18 cellular contexts compared by ENCODE assay signal in genomic region chr3:102144063-102144462, GRCh38.
A peak's percentile ranks its signal among the peaks of the same experiment; 100 is the strongest.
DNase-seq lines count a peak whose midpoint lies in the region; ATAC-seq and TF ChIP-seq lines count a peak whose summit lies in the region.
"Had no signal": no experiment of that assay in that cellular context is flagged by ENCODE, and none has a peak within 500 bp of the region (broad histone marks: within the 10 kb centered on the region; RNA-seq: fewer than 3 reads in every experiment).

No MANE protein-coding gene starts in this region.

- TF ChIP-seq CTCF in left ventricle myocardium inferior (IDR thresholded peaks at IDR 0.05; ENCODE audit: borderline replicate concordance) (no peak), gastroesophageal sphincter (IDR thresholded peaks at IDR 0.05) (no peak), sigmoid colon (IDR thresholded peaks at IDR 0.05) (no peak), type B pancreatic cell (conservative IDR thresholded peaks at IDR 0.05) (no peak), esophagus squamous epithelium (IDR thresholded peaks at IDR 0.05) (no peak)

- peaks cover 23% of the 10 kb centered on the region for H3K4me1 Mint-ChIP-seq in type B pancreatic cell (ENCODE audit: unreplicated experiment)

- H3K4me1 ChIP-seq in left ventricle myocardium inferior (peaks cover 26% of the 10 kb centered on the region), gastroesophageal sphincter (peaks cover 10 to 33% (median 14%) of the 10 kb centered on the region in 3 donors), sigmoid colon (peaks cover 0 to 41% (median 39%) of the 10 kb centered on the region in 4 donors), esophagus squamous epithelium (peaks cover 0 to 17% (median 0%) of the 10 kb centered on the region in 3 donors)

- H3K36me3 ChIP-seq in left ventricle myocardium inferior (no peaks in the 10 kb centered on the region), gastroesophageal sphincter (no peaks in the 10 kb centered on the region), sigmoid colon (no peaks in the 10 kb centered on the region), esophagus squamous epithelium (no peaks in the 10 kb centered on the region)
- H3K36me3 ChIP-seq: BLaER1 treated with 17β-estradiol and CSF1 and Interleukin-3, amounts not matched to agents 10 nM and 100 nM had no signal

- TF ChIP-seq POLR2A in gastroesophageal sphincter (IDR thresholded peaks at IDR 0.05) (no peak), sigmoid colon (IDR thresholded peaks at IDR 0.05) (no peak), esophagus squamous epithelium (IDR thresholded peaks at IDR 0.05) (no peak)

- DNase-seq in left ventricle myocardium inferior (no peak), Right ventricle myocardium superior (no peak), sigmoid colon (no peak), type B pancreatic cell (ENCODE audit: extremely low spot score, unreplicated experiment) (no peak), esophagus squamous epithelium (lab: John Stamatoyannopoulos, UW) (no peak), head of caudate nucleus (no peak)
- DNase-seq: 8988T; ACHN; Calu3; CD4-positive, alpha-beta T cell; DMS 273 treated with DMSO at 0.1 percent for 48 hours; DMS79; GM23248 had no signal

- no peak overlapping the region for H3K4me3 ChIP-seq in left ventricle myocardium inferior
- H3K4me3 ChIP-seq in gastroesophageal sphincter: no peak overlapping the region
- no peak overlapping the region for H3K4me3 ChIP-seq in sigmoid colon
- H3K4me3 ChIP-seq in esophagus squamous epithelium: no peak overlapping the region
- H3K4me3 ChIP-seq: BLaER1 treated with 17β-estradiol and CSF1 and Interleukin-3, amounts not matched to agents 10 nM and 100 nM; GM12878; GM23248 had no signal

- no peak overlapping the region for H3K27ac Mint-ChIP-seq in type B pancreatic cell
- H3K27ac Mint-ChIP-seq: CD4-positive, alpha-beta T cell had no signal

- H3K27ac ChIP-seq in left ventricle myocardium inferior (replicated peaks): peak overlapping the region; percentile 70
- peak overlapping the region; percentile 33 to 66 (median 47) for H3K27ac ChIP-seq in gastroesophageal sphincter
- H3K27ac ChIP-seq in sigmoid colon: peak overlapping the region in 3 of 4 donors; percentile 34 to 55 (median 55)
- H3K27ac ChIP-seq in esophagus squamous epithelium: no peak overlapping the region
- H3K27ac ChIP-seq: BLaER1 treated with 17β-estradiol and CSF1 and Interleukin-3, amounts not matched to agents 10 nM and 100 nM; GM23248; HL-60 had no signal

- no peaks in the 10 kb centered on the region for H3K36me3 Mint-ChIP-seq in type B pancreatic cell

- H3K9me3 ChIP-seq in left ventricle myocardium inferior (replicated peaks) (no peaks in the 10 kb centered on the region), gastroesophageal sphincter (no peaks in the 10 kb centered on the region), sigmoid colon (no peaks in the 10 kb centered on the region), esophagus squamous epithelium (no peaks in the 10 kb centered on the region)

- TF ChIP-seq EP300 in gastroesophageal sphincter (IDR thresholded peaks at IDR 0.05) (no peak), sigmoid colon (IDR thresholded peaks at IDR 0.05) (no peak)

- intact Hi-C loops in left ventricle myocardium inferior (cut with micrococcal nuclease): no loop called here
- intact Hi-C loops in Right ventricle myocardium superior (cut with DNase I): no loop called here
- intact Hi-C loops in sigmoid colon (cut with DNase I): no loop called here
- intact Hi-C loops in esophagus squamous epithelium (cut with DNase I): no loop called here
- intact Hi-C loops in head of caudate nucleus (cut with DNase I): no loop called here

- H3K27me3 ChIP-seq in left ventricle myocardium inferior (ENCODE audit: low read depth) (no peaks in the 10 kb centered on the region), gastroesophageal sphincter (no peaks in the 10 kb centered on the region), sigmoid colon (no peaks in the 10 kb centered on the region), esophagus squamous epithelium (no peaks in the 10 kb centered on the region)
- H3K27me3 ChIP-seq: BLaER1 treated with 17β-estradiol and CSF1 and Interleukin-3, amounts not matched to agents 10 nM and 100 nM had no signal

- no peaks in the 10 kb centered on the region for H3K27me3 Mint-ChIP-seq in type B pancreatic cell
- H3K27me3 Mint-ChIP-seq: CD4-positive, alpha-beta T cell had no signal

- 13 to 35% methylated on average over 3 of the region's 3 CpGs for WGBS in gastroesophageal sphincter (ENCODE audit: low coverage in 1 of 2), 2 donors
- 86 to 92% methylated on average over 3 of the region's 3 CpGs for WGBS in sigmoid colon, 2 donors
- 32 to 85% methylated on average over 3 of the region's 3 CpGs for WGBS in esophagus squamous epithelium, 2 donors

- H3K4me3 Mint-ChIP-seq in type B pancreatic cell: no peak overlapping the region
- H3K4me3 Mint-ChIP-seq: CD4-positive, alpha-beta T cell had no signal

- no peaks in the 10 kb centered on the region for H3K9me3 Mint-ChIP-seq in type B pancreatic cell
- H3K9me3 Mint-ChIP-seq: CD4-positive, alpha-beta T cell had no signal

- ATAC-seq in Right ventricle myocardium superior (ENCODE audit: poor library complexity) (no peak), gastroesophageal sphincter (peak; percentile 37)
- ATAC-seq: GM12878, HCT116 had no signal

Comparison
In these comparisons a context has a peak if more than half of its experiments do, and no peak if none do; other contexts are left out.
1. H3K27ac ChIP-seq: peak in left ventricle myocardium inferior (single experiment), gastroesophageal sphincter (4 of 4) and sigmoid colon (3 of 4); none in esophagus squamous epithelium (0 of 4).